In genomic region chr2:127614246-127614645, GRCh38 we compare ENCODE assay signal across 20 cellular contexts. TPM values are rescaled to one million over a fixed set of nuclear protein-coding genes. Genes with fewer than 3 reads are reported as not detected.
DNase-seq lines count a peak whose midpoint lies in the region; ATAC-seq and TF ChIP-seq lines count a peak whose summit lies in the region.
"Had no signal": no experiment of that assay in that cellular context is flagged by ENCODE, and none has a peak within 500 bp of the region (broad histone marks: within the 10 kb centered on the region; RNA-seq: fewer than 3 reads in every experiment).

No MANE protein-coding gene starts in this region.

- TF ChIP-seq CTCF in HFFc6 (IDR thresholded peaks at IDR 0.05) (no peak), WERI-Rb-1 (IDR thresholded peaks at IDR 0.05; ENCODE audit: low read depth, low read length) (no peak), OCI-LY7 (conservative IDR thresholded peaks at IDR 0.05; ENCODE audit: low read length) (no peak)

- no peak overlapping the region for H3K4me3 Mint-ChIP-seq in HFFc6

- peaks cover 51% of the 10 kb centered on the region for H3K4me1 Mint-ChIP-seq in HFFc6 (ENCODE audit: low read depth)

- H2AFZ ChIP-seq in OCI-LY7 (ENCODE audit: low read length) = no peak overlapping the region
- H2AFZ ChIP-seq: PC-9 had no signal

- peaks cover 17% of the 10 kb centered on the region for H3K9me3 Mint-ChIP-seq in HFFc6

- BruUV-seq in OCI-LY7 (replicated peaks; lab: Mats Ljungman, UMichigan) = no TSS peak

- peak overlapping the region; percentile 87; the same call in 1 of the 2 replicates for H3K27ac Mint-ChIP-seq in HFFc6

- no peak for ATAC-seq in HG03457 (IDR thresholded peaks at IDR 0.05; ENCODE audit: unreplicated experiment)
- ATAC-seq: HepG2 had no signal

- peaks cover 9% of the 10 kb centered on the region for H3K9me3 ChIP-seq in WERI-Rb-1 (ENCODE audit: severe bottlenecking)
- no peaks in the 10 kb centered on the region; the same call in 1 of the 2 replicates for H3K9me3 ChIP-seq in OCI-LY7 (ENCODE audit: low read length)
- H3K9me3 ChIP-seq: BE2C had no signal

- H3K4me3 ChIP-seq in WERI-Rb-1 (ENCODE audit: low read depth, low read length) (no peak overlapping the region), OCI-LY7 (ENCODE audit: low read depth, low read length, poor library complexity, severe bottlenecking) (no peak overlapping the region)
- H3K4me3 ChIP-seq: PC-9, SJSA1 had no signal

- peaks cover 32% of the 10 kb centered on the region for H3K36me3 Mint-ChIP-seq in HFFc6 (ENCODE audit: low read depth)

- no peaks in the 10 kb centered on the region for H3K4me1 ChIP-seq in OCI-LY7 (ENCODE audit: insufficient read depth, low read length, poor library complexity, severe bottlenecking)
- H3K4me1 ChIP-seq: BE2C had no signal

- H4K20me1 ChIP-seq in OCI-LY7 (ENCODE audit: insufficient read depth, low read length) = no peaks in the 10 kb centered on the region

- H3K36me3 ChIP-seq in WERI-Rb-1 (no peaks in the 10 kb centered on the region), OCI-LY7 (ENCODE audit: insufficient read depth, low read length) (no peaks in the 10 kb centered on the region)
- H3K36me3 ChIP-seq: BE2C, SJSA1 had no signal

- CTCF ChIA-PET in OCI-LY7 (lab: Charles Lee; ENCODE audit: unreplicated experiment) = no interaction called here

- no peaks in the 10 kb centered on the region for H3K9me2 ChIP-seq in OCI-LY7 (ENCODE audit: insufficient read depth, low read length)

- H3K27me3 Mint-ChIP-seq in HFFc6 (ENCODE audit: insufficient read depth) = peaks cover 3% of the 10 kb centered on the region
- H3K27me3 Mint-ChIP-seq: CD4-positive, alpha-beta T cell had no signal

- peak; percentile 12 for DNase-seq in activated effector memory CD4-positive, alpha-beta T cell treated with anti-CD3 and anti-CD28 coated beads, Interleukin-2, amount 50 U/mL, for 16 hours
- no peak for DNase-seq in activated effector memory CD4-positive, alpha-beta T cell treated with Interleukin-2 at 50 U/mL for 16 hours
- DNase-seq in HFFc6 (no peak), WERI-Rb-1 (peak; percentile 0), posterior vena cava (ENCODE audit: low spot score) (peak; percentile 30), OCI-LY7 (ENCODE audit: low spot score) (no peak), SW480 (ENCODE audit: low spot score) (no peak)
- DNase-seq: BE2C; CD4-positive, alpha-beta T cell; KBM-7; NCI-H1417; NCI-H187 treated with DMSO at 0.1 percent for 48 hours; NCI-H2227 treated with DMSO at 0.1 percent for 48 hours; NCI-H510A treated with DMSO at 0.1 percent for 48 hours; NCI-H774; PC-9 had no signal

- H3K27ac ChIP-seq in WERI-Rb-1 (no peak overlapping the region), OCI-LY7 (ENCODE audit: low read depth, low read length, poor library complexity, severe bottlenecking) (no peak overlapping the region)
- H3K27ac ChIP-seq: PC-9, RWPE1 had no signal

- intact Hi-C loops in posterior vena cava (cut with DNase I) = no loop called here
- intact Hi-C loops in OCI-LY7 (cut with micrococcal nuclease; ENCODE audit: unreplicated experiment) = no loop called here

- no peaks in the 10 kb centered on the region for H3K79me2 ChIP-seq in OCI-LY7 (ENCODE audit: insufficient read depth, low read depth, low read length)

- H3K27me3 ChIP-seq in WERI-Rb-1 (ENCODE audit: insufficient read depth, low read depth, severe bottlenecking) = no peaks in the 10 kb centered on the region
- H3K27me3 ChIP-seq: BE2C, SJSA1 had no signal

- POLR2A ChIA-PET in OCI-LY7 (lab: Charles Lee) = interaction anchor here (0.7 kb wide), 1 partner anchor 35 kb away, joined by 3 read pairs; no protein-coding TSS in a partner anchor

- no peak overlapping the region for H3K4me2 ChIP-seq in OCI-LY7 (ENCODE audit: low read length)
- H3K4me2 ChIP-seq: PC-9 had no signal

RNA-seq across cellular contexts. Expression of gene GPR17, which starts 31.7 kb away (rescaled TPM):
- not detected for total RNA-seq in HFFc6 (2021; fragmentation: NEBNext Ultra II Directional; extraction: Animal tissue kit (Norgen Biotek cat#: 25700))
- total RNA-seq in posterior vena cava = under 1 TPM in 1 of 2 donors, not detected in 1; 0.10 TPM
- total RNA-seq in OCI-LY7 (2014; rRNA removed; shearing (Covaris generic)) = 0.22 TPM in 1 of 2 replicates, not detected in the other
- not detected in 2 replicates for total RNA-seq in OCI-LY7 (2022)
- total RNA-seq: CD4-positive, alpha-beta T cell; HepG2; PC-9; SJSA1 had no signal

Comparison
In these comparisons a context has a peak if more than half of its experiments do, and no peak if none do; other contexts are left out.
1. DNase-seq: peak in activated effector memory CD4-positive, alpha-beta T cell treated with anti-CD3 and anti-CD28 coated beads, Interleukin-2, amount 50 U/mL, for 16 hours (single experiment), WERI-Rb-1 (single experiment) and posterior vena cava (single experiment); none in activated effector memory CD4-positive, alpha-beta T cell treated with Interleukin-2 at 50 U/mL for 16 hours (single experiment), HFFc6 (single experiment), OCI-LY7 (single experiment) and SW480 (single experiment).